Comparison of ENCODE assay signal across 8 cellular contexts in genomic region chr4:112817933-112818921, GRCh38.
A peak's percentile ranks its signal among the peaks of the same experiment; 100 is the strongest.
DNase-seq lines count a peak whose midpoint lies in the region; ATAC-seq and TF ChIP-seq lines count a peak whose summit lies in the region.

No MANE protein-coding gene starts in this region.

- peak overlapping the region; percentile 77 for H3K4me3 Mint-ChIP-seq in mesothelial cell of epicardium
- H3K4me3 Mint-ChIP-seq in stimulated activated naive CD8-positive, alpha-beta T cell treated with anti-CD3 and anti-CD28 coated beads, Interleukin-15, amount 100 ng/mL, for 72 hours: peak overlapping the region; percentile 85 to 87

- TF ChIP-seq CTCF in AG09319 (IDR thresholded peaks at IDR 0.05; ENCODE audit: low read depth, low read length) (no peak; the same call in 1 of the 2 replicates), mesothelial cell of epicardium (IDR thresholded peaks at IDR 0.05; ENCODE audit: unreplicated experiment) (no peak)

- H3K27ac Mint-ChIP-seq in mesothelial cell of epicardium: peak overlapping the region; percentile 43
- peak overlapping the region; percentile 95 to 96 for H3K27ac Mint-ChIP-seq in stimulated activated naive CD8-positive, alpha-beta T cell treated with anti-CD3 and anti-CD28 coated beads, Interleukin-15, amount 100 ng/mL, for 72 hours

- no peaks in the 10 kb centered on the region for H3K36me3 Mint-ChIP-seq in mesothelial cell of epicardium

- H3K4me1 Mint-ChIP-seq in mesothelial cell of epicardium: peaks cover 16% of the 10 kb centered on the region
- peaks cover 30% of the 10 kb centered on the region for H3K4me1 Mint-ChIP-seq in stimulated activated naive CD8-positive, alpha-beta T cell treated with anti-CD3 and anti-CD28 coated beads, Interleukin-15, amount 100 ng/mL, for 72 hours

- DNase-seq in AG09319 (ENCODE audit: extremely low read depth, low read depth) (peak; percentile 60), NCI-H2081 (lab: John Stamatoyannopoulos, UW) (peak; percentile 57 to 84), UCSD-AML1 (lab: John Stamatoyannopoulos, UW; ENCODE audit: unreplicated experiment) (peak; percentile 14), epidermal melanocyte (ENCODE audit: insufficient read length, low spot score) (peak; percentile 90), mesothelial cell of epicardium (ENCODE audit: low spot score in 2 of 2, unreplicated experiment in 2 of 2) (peak in 1 of 2 experiments; percentile 58)
- peak; percentile 52 to 82 for DNase-seq in stimulated activated naive CD8-positive, alpha-beta T cell treated with anti-CD3 and anti-CD28 coated beads, Interleukin-15, amount 100 ng/mL, for 72 hours

- ATAC-seq in GM18519 (IDR thresholded peaks at IDR 0.05; ENCODE audit: low FRiP score, unreplicated experiment) (peak; percentile 92), HG02938 (IDR thresholded peaks at IDR 0.05; ENCODE audit: unreplicated experiment) (peak; percentile 94)
- peak; percentile 95 for ATAC-seq in stimulated activated naive CD8-positive, alpha-beta T cell treated with anti-CD3 and anti-CD28 coated beads, Interleukin-15, amount 100 ng/mL, for 72 hours

- no peaks in the 10 kb centered on the region for H3K9me3 Mint-ChIP-seq in mesothelial cell of epicardium
- H3K9me3 Mint-ChIP-seq in stimulated activated naive CD8-positive, alpha-beta T cell treated with anti-CD3 and anti-CD28 coated beads, Interleukin-15, amount 100 ng/mL, for 72 hours: no peaks in the 10 kb centered on the region

- H3K27me3 Mint-ChIP-seq in mesothelial cell of epicardium (ENCODE audit: low read depth): no peaks in the 10 kb centered on the region
- H3K27me3 Mint-ChIP-seq in stimulated activated naive CD8-positive, alpha-beta T cell treated with anti-CD3 and anti-CD28 coated beads, Interleukin-15, amount 100 ng/mL, for 72 hours: peaks cover 33% of the 10 kb centered on the region
